ENCODE assay signal across 8 cellular contexts in genomic region chr16:2500937-2501750, GRCh38. TPM values are rescaled to one million over a fixed set of nuclear protein-coding genes. Genes with fewer than 3 reads are reported as not detected.
DNase-seq lines count a peak whose midpoint lies in the region; ATAC-seq and TF ChIP-seq lines count a peak whose summit lies in the region.

No MANE protein-coding gene starts in this region.

- ATAC-seq in GM18505 (IDR thresholded peaks at IDR 0.05; ENCODE audit: unreplicated experiment) (peak; percentile 59), aorta (ENCODE audit: low FRiP score) (peak; percentile 92)

- intact Hi-C loops in A673 (cut with micrococcal nuclease; ENCODE audit: unreplicated experiment) (loop anchor here (2.0 to 10.0 kb wide), 3 partner anchors 159 to 236 kb away; partner anchors contain the start of genes ABCA3 and RNPS1), aorta (cut with DNase I) (loop anchor here (2.0 to 5.0 kb wide), 2 partner anchors 74 to 160 kb away; partner anchors contain the start of genes ABCA3 (in 1 of the 2) and CCNF (in 1 of the 2))

- H3K4me3 ChIP-seq in A673 (ENCODE audit: low read depth, low read length, poor library complexity, severe bottlenecking) = peak overlapping the region; percentile 37
- H3K4me3 ChIP-seq in right atrium auricular region = peak overlapping the region in 1 of 2 donors; percentile 32
- H3K4me3 ChIP-seq in aorta (ENCODE audit: low read length in 2 of 2) = no peak overlapping the region

- H3K27ac ChIP-seq in A673 (ENCODE audit: low read depth, low read length, poor library complexity, severe bottlenecking) (peak overlapping the region; percentile 40), angular gyrus (ENCODE audit: low read depth, low read length) (peak overlapping the region; percentile 92), right atrium auricular region (peak overlapping the region; percentile 44 to 63), aorta (ENCODE audit: low read depth in 1 of 2, low read length in 2 of 2) (no peak overlapping the region)

- POLR2A ChIA-PET in A673 (lab: Charles Lee; ENCODE audit: low non-redundant PET) = interaction anchor here (0.6 to 0.8 kb wide), 2 partner anchors 210 to 346 kb away, joined by 3 to 5 read pairs; partner anchors contain the start of gene TRAF7

- peaks cover 5% of the 10 kb centered on the region for H3K4me1 ChIP-seq in A673 (ENCODE audit: insufficient read depth, low read length, poor library complexity, severe bottlenecking)
- peaks cover 0 to 59% of the 10 kb centered on the region in 2 donors for H3K4me1 ChIP-seq in right atrium auricular region
- no peaks in the 10 kb centered on the region for H3K4me1 ChIP-seq in aorta (ENCODE audit: control insufficient read depth in 1 of 2, insufficient read depth in 2 of 2, low read length in 2 of 2)

- WGBS in aorta, 2 donors = 33 to 36% methylated on average over 19 to 22 of the region's 22 CpGs

- DNase-seq in A673 (ENCODE audit: low spot score) (peak; percentile 91), NCI-H1092 treated with DMSO at 0.1 percent for 48 hours (lab: John Stamatoyannopoulos, UW) (peak; percentile 82), T-helper 2 cell (peak; percentile 57 to 75 (median 70)), right atrium auricular region (ENCODE audit: low spot score) (peak; percentile 85), putamen (ENCODE audit: low spot score) (peak; percentile 91), aorta (peak; percentile 89 to 93)

- H3K9me3 ChIP-seq in A673 (ENCODE audit: low read depth, low read length, poor library complexity, severe bottlenecking) (no peaks in the 10 kb centered on the region), right atrium auricular region (no peaks in the 10 kb centered on the region), aorta (ENCODE audit: control insufficient read depth, low read length) (no peaks in the 10 kb centered on the region)

- BruUV-seq in A673 (replicated peaks; lab: Mats Ljungman, UMichigan) = no TSS peak

- H3K36me3 ChIP-seq in A673 (ENCODE audit: insufficient read depth, low read length, poor library complexity, severe bottlenecking) (peaks cover 4% of the 10 kb centered on the region), right atrium auricular region (peaks cover 5% of the 10 kb centered on the region), aorta (ENCODE audit: control insufficient read depth in 1 of 2, insufficient read depth in 2 of 2, low read length in 1 of 2) (no peaks in the 10 kb centered on the region)

- TF ChIP-seq CTCF in A673 (conservative IDR thresholded peaks at IDR 0.05; ENCODE audit: low read depth, low read length) = peak; percentile 99
- TF ChIP-seq CTCF in right atrium auricular region (IDR thresholded peaks at IDR 0.05) = peak; percentile 92 to 100

- no peaks in the 10 kb centered on the region for H3K27me3 ChIP-seq in A673 (replicated peaks; ENCODE audit: insufficient read depth, low read depth, low read length, poor library complexity)
- H3K27me3 ChIP-seq in right atrium auricular region = no peaks in the 10 kb centered on the region
- H3K27me3 ChIP-seq in aorta (ENCODE audit: control insufficient read depth in 1 of 2, insufficient read depth in 2 of 2, low read length in 1 of 2) = no peaks in the 10 kb centered on the region

- CTCF ChIA-PET in A673 (lab: Charles Lee) = interaction anchor here (0.6 to 1.3 kb wide), 12 partner anchors 10 to 485 kb away, joined by 3 to 12 read pairs (median 6); partner anchors contain the start of genes ABCA3, AMDHD2, NTN3 and TBC1D24

- no peak for TF ChIP-seq POLR2A in GM18505 (IDR thresholded peaks at IDR 0.05; ENCODE audit: borderline replicate concordance, extremely low read depth, insufficient read depth, insufficient read length)

RNA-seq across cellular contexts. Expression of gene ATP6V0C, which starts 12.6 kb away (rescaled TPM):
- 231 and 252 TPM in 2 replicates for total RNA-seq in A673 (2021)
- total RNA-seq in right atrium auricular region = 100 to 1,000 TPM in 1 of 2 donors, 10 to 100 TPM in 1; 63.7 to 107 TPM
- total RNA-seq in aorta = 100 to 1,000 TPM; 116 to 119 TPM
- 100 to 1,000 TPM in 1 of 2 donors, 10 to 100 TPM in 1; 67.9 to 108 TPM for polyA plus RNA-seq in aorta

RNA-seq across cellular contexts. Expression of gene AMDHD2, which starts 19.0 kb away (rescaled TPM):
- total RNA-seq in A673 (2021) = 52.2 and 53.3 TPM in 2 replicates
- total RNA-seq in right atrium auricular region = 10 to 100 TPM; 10.6 to 12.6 TPM
- total RNA-seq in aorta = 10 to 100 TPM; 22.0 to 44.6 TPM
- 10 to 100 TPM; 19.5 to 48.6 TPM for polyA plus RNA-seq in aorta

RNA-seq across cellular contexts. Expression of gene TBC1D24, which starts 26.2 kb away (rescaled TPM):
- total RNA-seq in A673 (2021) (24.2 and 27.1 TPM in 2 replicates), right atrium auricular region (10 to 100 TPM in 1 of 2 donors, 1 to 10 TPM in 1; 9.6 to 10.5 TPM), aorta (10 to 100 TPM in 1 of 2 donors, 1 to 10 TPM in 1; 6.9 to 15.6 TPM)
- polyA plus RNA-seq in aorta = 1 to 10 TPM in 1 of 2 donors, under 1 TPM in 1; 0.38 to 3.0 TPM

RNA-seq across cellular contexts. Expression of gene NTN3, which starts 30.0 kb away (rescaled TPM):
- total RNA-seq in A673 (2021) (1.6 and 2.9 TPM in 2 replicates), right atrium auricular region (under 1 TPM; 0.22 to 0.51 TPM), aorta (under 1 TPM in 1 of 2 donors, not detected in 1; 0.42 TPM)
- polyA plus RNA-seq in aorta = not detected

RNA-seq across cellular contexts. Expression of gene CEMP1, which starts 30.1 kb away (rescaled TPM):
- total RNA-seq in A673 (2021) = not detected in 2 replicates
- 1 to 10 TPM in 1 of 2 donors, not detected in 1; 1.5 TPM for total RNA-seq in right atrium auricular region
- total RNA-seq in aorta = not detected
- polyA plus RNA-seq in aorta = 1 to 10 TPM in 1 of 2 donors, under 1 TPM in 1; 0.38 to 1.2 TPM

Comparison
In these comparisons a context has a peak if more than half of its experiments do, and no peak if none do; other contexts are left out.
1. H3K27ac ChIP-seq: peak in A673 (single experiment), angular gyrus (single experiment) and right atrium auricular region (2 of 2); none in aorta (0 of 2).
2. Peak in every context shown above with its lines, with median percentiles within 50 percentile points of each other: DNase-seq.